ENCODE assay signal across 8 cellular contexts in genomic region chr11:68459886-68460740, GRCh38. TPM values are rescaled to one million over a fixed set of nuclear protein-coding genes. Genes with fewer than 3 reads are reported as not detected.
A peak's percentile ranks its signal among the peaks of the same experiment; 100 is the strongest.
DNase-seq lines count a peak whose midpoint lies in the region; ATAC-seq and TF ChIP-seq lines count a peak whose summit lies in the region.

No MANE protein-coding gene starts in this region.

- no peak for TF ChIP-seq RAD21 in Ishikawa (IDR thresholded peaks at IDR 0.05; ENCODE audit: low read depth)

- intact Hi-C loops in mucosa of descending colon (cut with DNase I, micrococcal nuclease) = no loop called here

- H3K36me3 ChIP-seq in mucosa of descending colon (ENCODE audit: low read depth) = no peaks in the 10 kb centered on the region

- ATAC-seq in GM21619 (IDR thresholded peaks at IDR 0.05; ENCODE audit: unreplicated experiment) = peak; percentile 71
- peak; percentile 89 for ATAC-seq in mucosa of descending colon

- TF ChIP-seq EP300 in Ishikawa (IDR thresholded peaks at IDR 0.05; ENCODE audit: borderline replicate concordance) = no peak

- peak overlapping the region; percentile 82 for H3K4me3 ChIP-seq in epithelial cell of proximal tubule (ENCODE audit: low read depth, low read length)
- H3K4me3 ChIP-seq in mucosa of descending colon = peak overlapping the region; percentile 92

- no peaks in the 10 kb centered on the region for H3K9me3 ChIP-seq in mucosa of descending colon

- peaks cover 37% of the 10 kb centered on the region for H3K4me1 ChIP-seq in mucosa of descending colon (ENCODE audit: low read depth)

- peak; percentile 100 for DNase-seq in DMS114 treated with DMSO at 0.1 percent for 48 hours (lab: John Stamatoyannopoulos, UW; ENCODE audit: unreplicated experiment)
- DNase-seq in OCI-M1 (lab: John Stamatoyannopoulos, UW) = peak; percentile 100
- DNase-seq in activated T-cell treated with anti-CD3 and anti-CD28 coated beads for 48 hours (ENCODE audit: low read depth) = peak; percentile 92
- DNase-seq in epithelial cell of proximal tubule (ENCODE audit: low read depth) = peak; percentile 85
- peak; percentile 96 to 97 (median 96) for DNase-seq in mucosa of descending colon
- peak; percentile 89 to 91 for DNase-seq in stimulated activated CD8-positive, alpha-beta memory T cell treated with anti-CD3 and anti-CD28 coated beads, Interleukin-2, amount 100 ng/mL, for 48 hours (ENCODE audit: low read depth in 2 of 2)

- no peak for TF ChIP-seq CTCF in epithelial cell of proximal tubule (conservative IDR thresholded peaks at IDR 0.05; ENCODE audit: low read depth, low read length)
- TF ChIP-seq CTCF in mucosa of descending colon (IDR thresholded peaks at IDR 0.05) = no peak

TF ChIP-seq in Ishikawa, 13 proteins besides CTCF, POLR2A, EP300 and RAD21:
- TF ChIP-seq NFIC (IDR thresholded peaks at IDR 0.05) (0 out of 2 replicates have a peak, but pooled peaks have one; percentile 15), USF1 (IDR thresholded peaks at IDR 0.05) (no peak), ZBTB7A (IDR thresholded peaks at IDR 0.05; ENCODE audit: low read depth) (0 out of 2 replicates have a peak, but pooled peaks have one; percentile 2), TEAD4 (IDR thresholded peaks at IDR 0.05) (peak; percentile 92), EGR1 (IDR thresholded peaks at IDR 0.05) (peak; percentile 64), TAF1 (IDR thresholded peaks at IDR 0.05; ENCODE audit: low read depth) (0 out of 2 replicates have a peak, but pooled peaks have one; percentile 13), CREB1 (IDR thresholded peaks at IDR 0.05; ENCODE audit: low read depth) (no peak), TCF12 (IDR thresholded peaks at IDR 0.05; ENCODE audit: low read depth) (no peak), REST (IDR thresholded peaks at IDR 0.05; ENCODE audit: low read depth) (no peak), FOXM1 (IDR thresholded peaks at IDR 0.05; ENCODE audit: borderline replicate concordance, low read depth) (no peak), CEBPB (IDR thresholded peaks at IDR 0.05) (peak; percentile 52; the same call in 1 of the 2 replicates), MAX (IDR thresholded peaks at IDR 0.05) (no peak; the same call in 1 of the 2 replicates), YY1 (IDR thresholded peaks at IDR 0.05; ENCODE audit: low read depth) (peak; percentile 74)

RNA-seq across cellular contexts. Expression of gene PPP6R3, which starts 0.4 kb away (rescaled TPM):
- total RNA-seq in epithelial cell of proximal tubule (55.8 and 85.9 TPM in 2 replicates), mucosa of descending colon (100 to 1,000 TPM; 107 to 141 (median 115) TPM)

Comparison
In these comparisons a context has a peak if more than half of its experiments do, and no peak if none do; other contexts are left out.
1. Peak in every context shown above with its lines: DNase-seq, ATAC-seq and H3K4me3 ChIP-seq.